In genomic region chr12:52350786-52351185, GRCh38 we compare ENCODE assay signal across 26 cellular contexts. TPM values are rescaled to one million over a fixed set of nuclear protein-coding genes. Genes with fewer than 3 reads are reported as not detected.
"Had no signal": no experiment of that assay in that cellular context is flagged by ENCODE, and none has a peak within 500 bp of the region (broad histone marks: within the 10 kb centered on the region; RNA-seq: fewer than 3 reads in every experiment).

No MANE protein-coding gene starts in this region.

- H3K36me3 Mint-ChIP-seq: activated naive CD8-positive, alpha-beta T cell; brain; T-cell had no signal

- H3K27me3 Mint-ChIP-seq: brain had no signal

- H3K27ac Mint-ChIP-seq: activated CD8-positive, alpha-beta T cell treated with anti-CD3 and anti-CD28 coated beads for 36 hours; activated naive CD8-positive, alpha-beta T cell; activated T-cell treated with anti-CD3 and anti-CD28 coated beads, Interleukin-2, amount 50 U/mL, for 72 hours; activated T-helper 2 cell treated with anti-CD3 and anti-CD28 coated beads, Interferon-gamma antibody, Interleukin-2, Interleukin-4, amounts not matched to agents 10 μg/mL and 5 μg/mL and 100 μg/mL, durations not matched to agents 14 hours and 24 hours and 36 hours; T-cell had no signal

- H3K27ac ChIP-seq: cardiac muscle cell, SK-N-MC, VCaP had no signal

- H3K36me3 ChIP-seq: cardiac muscle cell had no signal

- ATAC-seq: activated CD8-positive, alpha-beta T cell treated with anti-CD3 and anti-CD28 coated beads for 36 hours had no signal

- DNase-seq: activated CD4-positive, alpha-beta T cell treated with anti-CD3 and anti-CD28 coated beads for 4 hours; activated CD8-positive, alpha-beta memory T cell treated with anti-CD3 and anti-CD28 coated beads, Interleukin-2, amount 50 U/mL, for 4 hours; activated CD8-positive, alpha-beta T cell treated with anti-CD3 and anti-CD28 coated beads for 36 hours; activated naive CD4-positive, alpha-beta T cell; activated T-cell treated with anti-CD3 and anti-CD28 coated beads, Interleukin-2, amount 50 U/mL, for 72 hours; IMR-90; Kasumi-1; KBM-7; NCI-H1048; NCI-H146; NCI-H187 treated with DMSO at 0.1 percent for 48 hours; NCI-H2171; NCI-H2227 treated with DMSO at 0.1 percent for 48 hours; NCI-H524 treated with DMSO at 0.1 percent for 48 hours; NCI-H748 treated with DMSO at 0.1 percent for 48 hours had no signal

- H3K9me3 Mint-ChIP-seq: activated CD8-positive, alpha-beta T cell treated with anti-CD3 and anti-CD28 coated beads for 36 hours; activated T-cell treated with anti-CD3 and anti-CD28 coated beads, Interleukin-2, amount 50 U/mL, for 72 hours; activated T-helper 2 cell treated with anti-CD3 and anti-CD28 coated beads, Interferon-gamma antibody, Interleukin-2, Interleukin-4, amounts not matched to agents 10 μg/mL and 5 μg/mL and 100 μg/mL, durations not matched to agents 14 hours and 24 hours and 36 hours; brain; T-cell had no signal

- H3K4me3 Mint-ChIP-seq: activated CD8-positive, alpha-beta T cell treated with anti-CD3 and anti-CD28 coated beads for 36 hours; activated naive CD8-positive, alpha-beta T cell; activated T-cell treated with anti-CD3 and anti-CD28 coated beads, Interleukin-2, amount 50 U/mL, for 72 hours; brain had no signal

- H3K4me3 ChIP-seq: cardiac muscle cell, SK-N-MC had no signal

RNA-seq across cellular contexts. Expression of gene KRT85, which starts 16.5 kb away (rescaled TPM):
- total RNA-seq: activated CD8-positive, alpha-beta T cell treated with anti-CD3 and anti-CD28 coated beads for 36 hours; activated T-cell treated with anti-CD3 and anti-CD28 coated beads, Interleukin-2, amount 50 U/mL, for 72 hours; activated T-helper 2 cell treated with anti-CD3 and anti-CD28 coated beads, Interferon-gamma antibody, Interleukin-2, Interleukin-4, amounts not matched to agents 10 μg/mL and 5 μg/mL and 100 μg/mL, durations not matched to agents 14 hours and 24 hours and 36 hours; astrocyte; IMR-90; Right ventricle myocardium inferior; RPMI7951; T-cell; T-helper 2 cell treated with Interferon-gamma antibody and Interleukin-4, amounts not matched to agents 100 ng/mL and 5 ng/mL, for 36 hours had no signal

RNA-seq across cellular contexts. Expression of gene KRT83, which starts 29.6 kb away (rescaled TPM):
- total RNA-seq: activated CD8-positive, alpha-beta T cell treated with anti-CD3 and anti-CD28 coated beads for 36 hours; activated T-cell treated with anti-CD3 and anti-CD28 coated beads, Interleukin-2, amount 50 U/mL, for 72 hours; activated T-helper 2 cell treated with anti-CD3 and anti-CD28 coated beads, Interferon-gamma antibody, Interleukin-2, Interleukin-4, amounts not matched to agents 10 μg/mL and 5 μg/mL and 100 μg/mL, durations not matched to agents 14 hours and 24 hours and 36 hours; astrocyte; cardiac muscle cell; IMR-90; Right ventricle myocardium inferior; RPMI7951; T-cell; T-helper 2 cell treated with Interferon-gamma antibody and Interleukin-4, amounts not matched to agents 100 ng/mL and 5 ng/mL, for 36 hours had no signal

RNA-seq across cellular contexts. Expression of gene KRT84, which starts 34.7 kb away (rescaled TPM):
- total RNA-seq: activated CD8-positive, alpha-beta T cell treated with anti-CD3 and anti-CD28 coated beads for 36 hours; activated T-cell treated with anti-CD3 and anti-CD28 coated beads, Interleukin-2, amount 50 U/mL, for 72 hours; activated T-helper 2 cell treated with anti-CD3 and anti-CD28 coated beads, Interferon-gamma antibody, Interleukin-2, Interleukin-4, amounts not matched to agents 10 μg/mL and 5 μg/mL and 100 μg/mL, durations not matched to agents 14 hours and 24 hours and 36 hours; astrocyte; cardiac muscle cell; IMR-90; Right ventricle myocardium inferior; RPMI7951; T-cell; T-helper 2 cell treated with Interferon-gamma antibody and Interleukin-4, amounts not matched to agents 100 ng/mL and 5 ng/mL, for 36 hours had no signal

RNA-seq across cellular contexts. Expression of gene KRT82, which starts 55.3 kb away (rescaled TPM):
- total RNA-seq: activated CD8-positive, alpha-beta T cell treated with anti-CD3 and anti-CD28 coated beads for 36 hours; activated T-cell treated with anti-CD3 and anti-CD28 coated beads, Interleukin-2, amount 50 U/mL, for 72 hours; activated T-helper 2 cell treated with anti-CD3 and anti-CD28 coated beads, Interferon-gamma antibody, Interleukin-2, Interleukin-4, amounts not matched to agents 10 μg/mL and 5 μg/mL and 100 μg/mL, durations not matched to agents 14 hours and 24 hours and 36 hours; astrocyte; cardiac muscle cell; IMR-90; Right ventricle myocardium inferior; RPMI7951; T-cell; T-helper 2 cell treated with Interferon-gamma antibody and Interleukin-4, amounts not matched to agents 100 ng/mL and 5 ng/mL, for 36 hours had no signal

RNA-seq across cellular contexts. Expression of gene KRT81, which starts 59.5 kb away (rescaled TPM):
- total RNA-seq: activated CD8-positive, alpha-beta T cell treated with anti-CD3 and anti-CD28 coated beads for 36 hours; activated T-cell treated with anti-CD3 and anti-CD28 coated beads, Interleukin-2, amount 50 U/mL, for 72 hours; activated T-helper 2 cell treated with anti-CD3 and anti-CD28 coated beads, Interferon-gamma antibody, Interleukin-2, Interleukin-4, amounts not matched to agents 10 μg/mL and 5 μg/mL and 100 μg/mL, durations not matched to agents 14 hours and 24 hours and 36 hours; cardiac muscle cell; Right ventricle myocardium inferior had no signal
